9 cellular contexts compared by ENCODE assay signal in genomic region chrX:154017766-154018517, GRCh38. TPM values are rescaled to one million over a fixed set of nuclear protein-coding genes. Genes with fewer than 3 reads are reported as not detected.
DNase-seq lines count a peak whose midpoint lies in the region; ATAC-seq and TF ChIP-seq lines count a peak whose summit lies in the region.
"Had no signal": no experiment of that assay in that cellular context is flagged by ENCODE, and none has a peak within 500 bp of the region (broad histone marks: within the 10 kb centered on the region; RNA-seq: fewer than 3 reads in every experiment).

No MANE protein-coding gene starts in this region.

- no peaks in the 10 kb centered on the region for H3K79me2 ChIP-seq in hepatocyte

- H3K27ac ChIP-seq in hepatocyte: no peak overlapping the region
- peak overlapping the region; percentile 87 to 96 (median 94) for H3K27ac ChIP-seq in transverse colon

- no peaks in the 10 kb centered on the region for H3K9me3 Mint-ChIP-seq in activated naive CD4-positive, alpha-beta T cell treated with anti-CD3 and anti-CD28 coated beads, Interleukin-2, amount 10 ng/mL, durations not matched to agents 7 days and 5 days
- no peaks in the 10 kb centered on the region for H3K9me3 Mint-ChIP-seq in activated CD4-positive, alpha-beta memory T cell treated with anti-CD3 and anti-CD28 coated beads for 36 hours

- CTCF ChIA-PET in activated naive CD4-positive, alpha-beta T cell treated with anti-CD3 and anti-CD28 coated beads, Interleukin-2, amount 10 ng/mL, durations not matched to agents 7 days and 5 days (lab: Charles Lee): no interaction called here
- CTCF ChIA-PET in activated CD4-positive, alpha-beta memory T cell treated with anti-CD3 and anti-CD28 coated beads for 36 hours (lab: Charles Lee): no interaction called here

- no peaks in the 10 kb centered on the region for H3K27me3 ChIP-seq in hepatocyte
- no peaks in the 10 kb centered on the region for H3K27me3 ChIP-seq in transverse colon

- H3K36me3 ChIP-seq in hepatocyte (replicated peaks; ENCODE audit: insufficient read depth, low read depth) (no peaks in the 10 kb centered on the region), transverse colon (no peaks in the 10 kb centered on the region)

- TF ChIP-seq CTCF in hepatocyte (IDR thresholded peaks at IDR 0.05; ENCODE audit: poor library complexity) (no peak), transverse colon (IDR thresholded peaks at IDR 0.05) (no peak)

- peak overlapping the region; percentile 90 for H3K27ac Mint-ChIP-seq in activated naive CD4-positive, alpha-beta T cell treated with anti-CD3 and anti-CD28 coated beads, Interleukin-2, amount 10 ng/mL, durations not matched to agents 7 days and 5 days
- peak overlapping the region; percentile 92 for H3K27ac Mint-ChIP-seq in activated CD4-positive, alpha-beta memory T cell treated with anti-CD3 and anti-CD28 coated beads for 36 hours

- intact Hi-C loops in activated CD4-positive, alpha-beta memory T cell treated with anti-CD3 and anti-CD28 coated beads for 36 hours (cut with micrococcal nuclease): loop anchor here (2.0 kb wide), 1 partner anchor 33 kb away; no protein-coding TSS in a partner anchor
- intact Hi-C loops in transverse colon (cut with DNase I; ENCODE audit: low total_unique reads): no loop called here

- no peaks in the 10 kb centered on the region for H4K20me1 ChIP-seq in hepatocyte (ENCODE audit: insufficient read depth, poor library complexity, severe bottlenecking)

- H3K4me3 ChIP-seq in hepatocyte (no peak overlapping the region), transverse colon (no peak overlapping the region)

- in situ Hi-C loops in transverse colon (cut with MboI; ENCODE audit: low pct_ligation_motif_present in 1 of 4, low pct_unique_long_range_greater_than_20kb in 1 of 4, low sequenced_read_pairs in 3 of 4): no loop called here

- no peak for ATAC-seq in GM21515 (IDR thresholded peaks at IDR 0.05; ENCODE audit: unreplicated experiment)

- H3K4me3 Mint-ChIP-seq in activated naive CD4-positive, alpha-beta T cell treated with anti-CD3 and anti-CD28 coated beads, Interleukin-2, amount 10 ng/mL, durations not matched to agents 7 days and 5 days: peak overlapping the region; percentile 87
- peak overlapping the region; percentile 86 for H3K4me3 Mint-ChIP-seq in activated CD4-positive, alpha-beta memory T cell treated with anti-CD3 and anti-CD28 coated beads for 36 hours

- H3K4me2 ChIP-seq in hepatocyte: peak overlapping the region; percentile 75

- H2AFZ ChIP-seq in hepatocyte: no peak overlapping the region

- no peaks in the 10 kb centered on the region for H3K27me3 Mint-ChIP-seq in activated naive CD4-positive, alpha-beta T cell treated with anti-CD3 and anti-CD28 coated beads, Interleukin-2, amount 10 ng/mL, durations not matched to agents 7 days and 5 days
- no peaks in the 10 kb centered on the region for H3K27me3 Mint-ChIP-seq in activated CD4-positive, alpha-beta memory T cell treated with anti-CD3 and anti-CD28 coated beads for 36 hours
- H3K27me3 Mint-ChIP-seq: brain had no signal

- WGBS in hepatocyte (ENCODE audit: low lambda C conversion rate, missing lambda C conversion rate): 93% methylated on average over 26 of the region's 26 CpGs
- 82% methylated on average over 20 of the region's 26 CpGs; no CpG with 5 or more reads in 1 of the 2 donors for WGBS in transverse colon (ENCODE audit: low coverage in 1 of 2), 2 donors

- POLR2A ChIA-PET in activated CD4-positive, alpha-beta memory T cell treated with anti-CD3 and anti-CD28 coated beads for 36 hours (lab: Charles Lee): interaction anchor here (0.8 to 3.2 kb wide), 4 partner anchors 50 to 355 kb away, joined by 3 to 10 read pairs (median 3); partner anchors contain the start of gene ARHGAP4

- no peak for TF ChIP-seq POLR2A in transverse colon (IDR thresholded peaks at IDR 0.05)

- no peak for DNase-seq in activated naive CD4-positive, alpha-beta T cell treated with anti-CD3 and anti-CD28 coated beads, Interleukin-2, amount 10 ng/mL, durations not matched to agents 7 days and 5 days
- DNase-seq in activated naive CD4-positive, alpha-beta T cell treated with anti-CD3 and anti-CD28 coated beads, Interleukin-2, amount 50 U/mL, for 16 hours: no peak
- no peak for DNase-seq in activated CD4-positive, alpha-beta memory T cell treated with anti-CD3 and anti-CD28 coated beads for 36 hours
- DNase-seq in hepatocyte (ENCODE audit: low spot score) (no peak), transverse colon (no peak), AG08395 (ENCODE audit: low spot score) (no peak), NCI-H524 treated with DMSO at 0.1 percent for 48 hours (lab: John Stamatoyannopoulos, UW) (no peak)

- H3K9me3 ChIP-seq in hepatocyte (ENCODE audit: low read depth) (no peaks in the 10 kb centered on the region), transverse colon (no peaks in the 10 kb centered on the region)

- no peak for TF ChIP-seq EP300 in transverse colon (IDR thresholded peaks at IDR 0.05; ENCODE audit: low read depth)

- no peaks in the 10 kb centered on the region for H3K9me2 ChIP-seq in hepatocyte (replicated peaks; ENCODE audit: insufficient read depth)

- peaks cover 17% of the 10 kb centered on the region for H3K36me3 Mint-ChIP-seq in activated naive CD4-positive, alpha-beta T cell treated with anti-CD3 and anti-CD28 coated beads, Interleukin-2, amount 10 ng/mL, durations not matched to agents 7 days and 5 days
- H3K36me3 Mint-ChIP-seq in activated CD4-positive, alpha-beta memory T cell treated with anti-CD3 and anti-CD28 coated beads for 36 hours: peaks cover 15% of the 10 kb centered on the region
- H3K36me3 Mint-ChIP-seq: brain had no signal

- H3K4me1 ChIP-seq in hepatocyte (ENCODE audit: insufficient read depth): peaks cover 10% of the 10 kb centered on the region
- peaks cover 0 to 27% (median 9%) of the 10 kb centered on the region in 4 donors for H3K4me1 ChIP-seq in transverse colon

- H3K4me1 Mint-ChIP-seq in activated naive CD4-positive, alpha-beta T cell treated with anti-CD3 and anti-CD28 coated beads, Interleukin-2, amount 10 ng/mL, durations not matched to agents 7 days and 5 days: peaks cover 30% of the 10 kb centered on the region
- peaks cover 23% of the 10 kb centered on the region for H3K4me1 Mint-ChIP-seq in activated CD4-positive, alpha-beta memory T cell treated with anti-CD3 and anti-CD28 coated beads for 36 hours (ENCODE audit: low read depth)

RNA-seq across cellular contexts. Expression of gene IRAK1, which starts 1.8 kb away (rescaled TPM):
- total RNA-seq in activated CD4-positive, alpha-beta memory T cell treated with anti-CD3 and anti-CD28 coated beads for 36 hours: 100 to 1,000 TPM in 1 of 2 experiments, 10 to 100 TPM in 1; 99.6 to 106 TPM
- 44.1 TPM in 2 replicates for total RNA-seq in hepatocyte
- 99.4 and 112 TPM in 2 replicates for polyA plus RNA-seq in hepatocyte
- total RNA-seq in transverse colon: 100 to 1,000 TPM in 2 of 4 donors, 10 to 100 TPM in 2; 64.1 to 155 (median 107) TPM

RNA-seq across cellular contexts. Expression of gene TMEM187, which starts 45.4 kb away (rescaled TPM):
- 1 to 10 TPM; 8.6 to 9.1 TPM for total RNA-seq in activated CD4-positive, alpha-beta memory T cell treated with anti-CD3 and anti-CD28 coated beads for 36 hours
- total RNA-seq in hepatocyte (7.4 and 8.7 TPM in 2 replicates), transverse colon (10 to 100 TPM in 1 of 4 donors, 1 to 10 TPM in 3; 1.6 to 11.2 (median 5.5) TPM)
- 8.0 and 12.1 TPM in 2 replicates for polyA plus RNA-seq in hepatocyte

RNA-seq across cellular contexts. Expression of gene HCFC1, which starts 46.3 kb away (rescaled TPM):
- total RNA-seq in activated CD4-positive, alpha-beta memory T cell treated with anti-CD3 and anti-CD28 coated beads for 36 hours: 10 to 100 TPM; 90.4 to 93.0 TPM
- total RNA-seq in hepatocyte: 11.6 and 25.0 TPM in 2 replicates
- polyA plus RNA-seq in hepatocyte: 16.7 and 18.9 TPM in 2 replicates
- total RNA-seq in transverse colon: 10 to 100 TPM; 34.0 to 68.5 (median 49.8) TPM
